9 cellular contexts compared by ENCODE assay signal in genomic region chr22:39152511-39153219, GRCh38. TPM values are rescaled to one million over a fixed set of nuclear protein-coding genes. Genes with fewer than 3 reads are reported as not detected.
A peak's percentile ranks its signal among the peaks of the same experiment; 100 is the strongest.
DNase-seq lines count a peak whose midpoint lies in the region; ATAC-seq, FAIRE-seq and TF ChIP-seq lines count a peak whose summit lies in the region.
"Had no signal": no experiment of that assay in that cellular context is flagged by ENCODE, and none has a peak within 500 bp of the region (broad histone marks: within the 10 kb centered on the region; RNA-seq: fewer than 3 reads in every experiment).

TSS of gene CBX7 (minus strand) at chr22:39152680. CDS start at chr22:39152444, 236 bp downstream.

- no peaks in the 10 kb centered on the region for H3K36me3 ChIP-seq in HepG2 (replicated peaks in 1 of 2; ENCODE audit: control insufficient read depth in 1 of 2, insufficient read depth in 2 of 2, low read length in 2 of 2)

- no peaks in the 10 kb centered on the region for H4K20me1 ChIP-seq in HepG2 (ENCODE audit: insufficient read depth, low read length)

- H3K4me1 ChIP-seq in HepG2 (ENCODE audit: insufficient read depth, low read length), result peaks cover 44% of the 10 kb centered on the region

- TF ChIP-seq EP300 in HepG2 (IDR thresholded peaks at IDR 0.05; ENCODE audit: low read depth in 2 of 2, low read length in 2 of 2) (no peak), HepG2 (CRISPR knock-in tag; IDR thresholded peaks at IDR 0.05; ENCODE audit: borderline replicate concordance) (no peak)

- POLR2A ChIA-PET in HepG2 (lab: Yijun Ruan, JAX), result interaction anchor here (1.0 to 2.6 kb wide), 7 partner anchors 17 to 167 kb away, joined by 3 to 38 read pairs (median 3); partner anchors contain the start of gene RPL3

- BruUV-seq in HepG2 (replicated peaks; lab: Mats Ljungman, UMichigan), result no TSS peak

- peak within 1 kb of the TSS; percentile 59 to 79 (median 67) for H3K4me3 ChIP-seq in HepG2 (replicated peaks in 1 of 3; ENCODE audit: insufficient read depth in 1 of 3, low read depth in 2 of 3, low read length in 3 of 3)

- no peak for TF ChIP-seq CTCF in HepG2 (CRISPR knock-in tag; IDR thresholded peaks at IDR 0.05)

- peaks cover 2 to 33% of the 10 kb centered on the region in 2 experiments; a peak in 4 of 5 replicates for H3K27me3 ChIP-seq in HepG2 (ENCODE audit: control insufficient read depth in 1 of 2, insufficient read depth in 2 of 2, low read length in 2 of 2)

- intact Hi-C loops in HepG2 (cut with micrococcal nuclease; ENCODE audit: unreplicated experiment), result no loop called here

- peak within 1 kb of the TSS; percentile 95 for H3K4me2 ChIP-seq in HepG2 (ENCODE audit: low read depth, low read length)

- no peak for FAIRE-seq in HepG2 (lab: Jason Lieb, UNC)
- FAIRE-seq: TTC549 had no signal

- DNase-seq in AG08396 (ENCODE audit: low spot score) (peak; percentile 99), NCI-H510A treated with DMSO at 0.1 percent for 48 hours (lab: John Stamatoyannopoulos, UW) (peak; percentile 45), cortex of kidney (lab: John Stamatoyannopoulos, UW) (peak; percentile 82), HepG2 (ENCODE audit: low spot score) (peak; percentile 49)
- DNase-seq in activated CD4-positive, alpha-beta T cell treated with anti-CD3 and anti-CD28 coated beads, Interleukin-2, amount 50 U/mL, for 1 hour, result peak; percentile 88
- peak; percentile 87 for DNase-seq in stimulated activated CD4-positive, alpha-beta T cell treated with anti-CD3 and anti-CD28 coated beads, Interleukin-4, amount 100 ng/mL, for 24 hours

- no peaks in the 10 kb centered on the region for H3K9me3 ChIP-seq in HepG2 (ENCODE audit: low read length)

- in situ Hi-C loops in HepG2 (cut with HindIII; ENCODE audit: extremely low pct_ligation_motif_present, low pct_unique_long_range_greater_than_20kb), result no loop called here

- no peaks in the 10 kb centered on the region for H3K79me2 ChIP-seq in HepG2 (ENCODE audit: insufficient read depth, low read length)

- H3K9ac ChIP-seq in HepG2 (ENCODE audit: insufficient read depth, low read depth, low read length), result peak within 1 kb of the TSS; percentile 66; the same call in 1 of the 2 replicates

- no peak within 1 kb of the TSS for H2AFZ ChIP-seq in HepG2 (ENCODE audit: low read length)

- TF ChIP-seq RAD21 in HepG2 (CRISPR knock-in tag; IDR thresholded peaks at IDR 0.05), result no peak

- ATAC-seq in GM18873 (IDR thresholded peaks at IDR 0.05; ENCODE audit: low FRiP score, unreplicated experiment) (peak; percentile 57), HG03139 (IDR thresholded peaks at IDR 0.05; ENCODE audit: unreplicated experiment) (peak; percentile 60), HepG2 (peak; percentile 72)

- no peak within 1 kb of the TSS for H3K27ac ChIP-seq in HepG2 (ENCODE audit: extremely low read length, insufficient read depth, low read length)

- CTCF ChIA-PET in HepG2 (lab: Yijun Ruan, JAX; ENCODE audit: low intra/inter-chr PET ratio, low total read pairs), result no interaction called here

- WGBS in HepG2 (ENCODE audit: low lambda C conversion rate), result 0% methylated on average over 3 of the region's 98 CpGs

- TF ChIP-seq POLR2A in HepG2 (IDR thresholded peaks at IDR 0.05; ENCODE audit: insufficient read depth in 1 of 2, low read depth in 2 of 2, low read length in 2 of 2), result no peak

TF ChIP-seq in HepG2, 621 proteins besides CTCF, POLR2A, EP300 and RAD21 (continues in another document):
- TF ChIP-seq GATAD1 (CRISPR knock-in tag; IDR thresholded peaks at IDR 0.05) (no peak), SAP130 (CRISPR knock-in tag; IDR thresholded peaks at IDR 0.05; ENCODE audit: low read depth) (peak; percentile 56; the same call in 1 of the 2 replicates), ZKSCAN5 (CRISPR knock-in tag; IDR thresholded peaks at IDR 0.05) (peak; percentile 78), ZNF501 (CRISPR knock-in tag; IDR thresholded peaks at IDR 0.05) (peak; percentile 50; the same call in 1 of the 2 replicates), ZNF772 (CRISPR knock-in tag; IDR thresholded peaks at IDR 0.05) (0 out of 2 replicates have a peak, but pooled peaks have one; percentile 24), ZNF687 (CRISPR knock-in tag; IDR thresholded peaks at IDR 0.05) (peak; percentile 78), E2F2 (CRISPR knock-in tag; IDR thresholded peaks at IDR 0.05; ENCODE audit: borderline replicate concordance) (0 out of 2 replicates have a peak, but pooled peaks have one; percentile 16), ZNF563 (CRISPR knock-in tag; IDR thresholded peaks at IDR 0.05) (peak; percentile 52; the same call in 1 of the 2 replicates), ZNF598 (CRISPR knock-in tag; IDR thresholded peaks at IDR 0.05; ENCODE audit: borderline replicate concordance) (peak; percentile 45; the same call in 1 of the 2 replicates), SRF (IDR thresholded peaks at IDR 0.05; ENCODE audit: low read depth, low read length) (peak; percentile 73), ZBTB7A (CRISPR knock-in tag; IDR thresholded peaks at IDR 0.05) (0 out of 2 replicates have a peak, but pooled peaks have one; percentile 21)

RNA-seq across cellular contexts. Expression of gene CBX7, which starts in this region (rescaled TPM):
- total RNA-seq in HepG2 (2016; rRNA removed; fragmentation: Illumina TruSeq; extraction: Trizol), result 0.20 and 0.35 TPM in 2 replicates
- total RNA-seq in HepG2 (2016; cell fraction: cytosol; rRNA removed; fragmentation: Illumina TruSeq; extraction: Trizol; ENCODE audit: low read depth), result not detected in 2 replicates
- 0.27 and 0.30 TPM in 2 replicates for total RNA-seq in HepG2 (2016; cell fraction: insoluble cytoplasmic fraction; rRNA removed; fragmentation: Illumina TruSeq; extraction: Trizol)
- total RNA-seq in HepG2 (2016; cell fraction: membrane; rRNA removed; fragmentation: Illumina TruSeq; extraction: Trizol), result 0.09 and 0.21 TPM in 2 replicates
- 0.31 and 1.4 TPM in 2 replicates for total RNA-seq in HepG2 (2016; cell fraction: nucleus; rRNA removed; fragmentation: Illumina TruSeq; extraction: Trizol)
- polyA plus RNA-seq in HepG2 (2011; rRNA removed), result 4.9 and 7.1 TPM in 2 replicates
- polyA plus RNA-seq in HepG2 (2011; cell fraction: cytosol; rRNA removed), result 3.6 and 4.4 TPM in 2 replicates
- 22.7 and 23.8 TPM in 2 replicates for polyA plus RNA-seq in HepG2 (2011; cell fraction: nucleus; rRNA removed)
- polyA plus RNA-seq in HepG2 (2012), result 5.5 and 5.7 TPM in 2 replicates
- 0.09 and 0.23 TPM in 2 replicates for polyA plus RNA-seq in HepG2 (2016; cell fraction: cytosol; fragmentation: Illumina TruSeq; extraction: Trizol; ENCODE audit: low read depth)
- polyA plus RNA-seq in HepG2 (2016; cell fraction: insoluble cytoplasmic fraction; fragmentation: Illumina TruSeq; extraction: Trizol; ENCODE audit: low read depth), result 0.35 and 0.53 TPM in 2 replicates
- 0.08 and 0.19 TPM in 2 replicates for polyA plus RNA-seq in HepG2 (2016; cell fraction: membrane; fragmentation: Illumina TruSeq; extraction: Trizol; ENCODE audit: low read depth)
- polyA plus RNA-seq in HepG2 (2016; cell fraction: nucleus; fragmentation: Illumina TruSeq; extraction: Trizol; ENCODE audit: insufficient read depth, low read depth), result 1.6 TPM in 2 replicates
- 7.2 and 8.5 TPM in 2 replicates for polyA minus RNA-seq in HepG2 (2011; rRNA and poly(A)+ RNA removed; ENCODE audit: low replicate concordance)
- polyA minus RNA-seq in HepG2 (2011; cell fraction: cytosol; rRNA and poly(A)+ RNA removed), result 1.2 and 2.1 TPM in 2 replicates
- 6.5 and 7.6 TPM in 2 replicates for polyA minus RNA-seq in HepG2 (2011; cell fraction: nucleus; rRNA and poly(A)+ RNA removed)

Comparison
In these comparisons a context has a peak if more than half of its experiments do, and no peak if none do; other contexts are left out.
1. DNase-seq: peak in every context shown above with its lines; median percentile 99 in AG08396; 88 in activated CD4-positive, alpha-beta T cell treated with anti-CD3 and anti-CD28 coated beads, Interleukin-2, amount 50 U/mL, for 1 hour; 87 in stimulated activated CD4-positive, alpha-beta T cell treated with anti-CD3 and anti-CD28 coated beads, Interleukin-4, amount 100 ng/mL, for 24 hours; 82 in cortex of kidney; 49 in HepG2; 45 in NCI-H510A treated with DMSO at 0.1 percent for 48 hours.